Comparison of ENCODE assay signal across 1 cellular context in the genomic region with DNA sequence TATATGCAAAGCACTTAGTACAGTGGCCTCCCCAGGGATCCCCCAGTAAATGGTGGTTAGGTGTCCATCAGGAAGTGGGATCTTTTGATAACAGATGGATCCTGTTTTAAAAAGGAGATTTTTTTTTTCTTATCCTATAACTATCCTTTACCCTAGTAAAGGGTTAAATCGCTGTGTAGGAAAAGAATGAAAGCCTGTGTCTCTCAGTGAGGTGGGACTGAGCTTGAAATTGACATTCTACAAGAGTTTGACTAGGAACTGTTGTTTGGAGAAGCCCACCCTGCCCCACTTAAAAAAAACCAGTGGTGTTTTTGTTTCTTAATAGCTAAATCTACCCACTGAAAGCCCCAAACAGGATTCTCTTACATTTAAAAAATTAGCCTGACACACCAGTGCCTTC.
TF ChIP-seq lines count a peak whose summit lies in the region.

No MANE protein-coding gene starts in this region.

TF ChIP-seq in HepG2, 621 proteins besides CTCF, POLR2A, EP300 and RAD21 (continued from another document):
- TF ChIP-seq ZNF670 (CRISPR knock-in tag; IDR thresholded peaks at IDR 0.05; ENCODE audit: borderline replicate concordance), result peak; percentile 2; the same call in 1 of the 2 replicates
- TF ChIP-seq HNRNPLL (IDR thresholded peaks at IDR 0.05; ENCODE audit: low read depth, low read length, poor library complexity, severe bottlenecking), result no peak
- TF ChIP-seq KDM5B (CRISPR knock-in tag; IDR thresholded peaks at IDR 0.05; ENCODE audit: borderline replicate concordance), result no peak
- TF ChIP-seq XBP1 (CRISPR knock-in tag; IDR thresholded peaks at IDR 0.05), result no peak
- TF ChIP-seq, protein P1, sequence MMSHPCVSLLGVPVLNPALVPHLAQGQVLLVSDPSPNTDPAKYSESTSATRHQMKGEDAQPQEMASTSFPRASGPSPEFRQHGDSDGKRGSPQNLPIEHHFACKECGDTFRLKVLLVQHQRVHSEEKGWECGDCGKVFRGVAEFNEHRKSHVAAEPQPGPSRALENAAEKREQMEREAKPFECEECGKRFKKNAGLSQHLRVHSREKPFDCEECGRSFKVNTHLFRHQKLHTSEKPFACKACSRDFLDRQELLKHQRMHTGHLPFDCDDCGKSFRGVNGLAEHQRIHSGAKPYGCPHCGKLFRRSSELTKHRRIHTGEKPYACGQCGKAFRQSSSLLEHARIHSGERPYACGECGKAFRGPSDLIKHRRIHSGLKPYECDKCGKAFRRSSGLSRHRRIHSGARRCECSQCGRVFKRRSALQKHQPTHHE (CRISPR knock-in tag; IDR thresholded peaks at IDR 0.05; ENCODE audit: borderline replicate concordance), result no peak
- TF ChIP-seq, protein P2, sequence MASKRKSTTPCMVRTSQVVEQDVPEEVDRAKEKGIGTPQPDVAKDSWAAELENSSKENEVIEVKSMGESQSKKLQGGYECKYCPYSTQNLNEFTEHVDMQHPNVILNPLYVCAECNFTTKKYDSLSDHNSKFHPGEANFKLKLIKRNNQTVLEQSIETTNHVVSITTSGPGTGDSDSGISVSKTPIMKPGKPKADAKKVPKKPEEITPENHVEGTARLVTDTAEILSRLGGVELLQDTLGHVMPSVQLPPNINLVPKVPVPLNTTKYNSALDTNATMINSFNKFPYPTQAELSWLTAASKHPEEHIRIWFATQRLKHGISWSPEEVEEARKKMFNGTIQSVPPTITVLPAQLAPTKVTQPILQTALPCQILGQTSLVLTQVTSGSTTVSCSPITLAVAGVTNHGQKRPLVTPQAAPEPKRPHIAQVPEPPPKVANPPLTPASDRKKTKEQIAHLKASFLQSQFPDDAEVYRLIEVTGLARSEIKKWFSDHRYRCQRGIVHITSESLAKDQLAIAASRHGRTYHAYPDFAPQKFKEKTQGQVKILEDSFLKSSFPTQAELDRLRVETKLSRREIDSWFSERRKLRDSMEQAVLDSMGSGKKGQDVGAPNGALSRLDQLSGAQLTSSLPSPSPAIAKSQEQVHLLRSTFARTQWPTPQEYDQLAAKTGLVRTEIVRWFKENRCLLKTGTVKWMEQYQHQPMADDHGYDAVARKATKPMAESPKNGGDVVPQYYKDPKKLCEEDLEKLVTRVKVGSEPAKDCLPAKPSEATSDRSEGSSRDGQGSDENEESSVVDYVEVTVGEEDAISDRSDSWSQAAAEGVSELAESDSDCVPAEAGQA (IDR thresholded peaks at IDR 0.05; ENCODE audit: low read depth), result no peak
- TF ChIP-seq, protein P2 (CRISPR knock-in tag; IDR thresholded peaks at IDR 0.05; ENCODE audit: borderline replicate concordance), result no peak
- TF ChIP-seq NONO (IDR thresholded peaks at IDR 0.05), result no peak
- TF ChIP-seq NONO (CRISPR knock-in tag; conservative IDR thresholded peaks at IDR 0.05), result no peak
- TF ChIP-seq FOXC1 (CRISPR knock-in tag; IDR thresholded peaks at IDR 0.05; ENCODE audit: borderline replicate concordance), result no peak
- no peak for TF ChIP-seq ZNF629 (CRISPR knock-in tag; conservative IDR thresholded peaks at IDR 0.05)
- TF ChIP-seq RARG (CRISPR knock-in tag; IDR thresholded peaks at IDR 0.05; ENCODE audit: low read depth), result no peak
- no peak for TF ChIP-seq ZNF615 (CRISPR knock-in tag; IDR thresholded peaks at IDR 0.05; ENCODE audit: borderline replicate concordance)
- no peak for TF ChIP-seq SNAI1 (CRISPR knock-in tag; IDR thresholded peaks at IDR 0.05; ENCODE audit: borderline replicate concordance)
- TF ChIP-seq ZNF652 (CRISPR knock-in tag; IDR thresholded peaks at IDR 0.05; ENCODE audit: borderline replicate concordance, low read depth), result peak; percentile 91
- TF ChIP-seq ZNF879 (CRISPR knock-in tag; IDR thresholded peaks at IDR 0.05), result no peak
- no peak for TF ChIP-seq ZNF569 (CRISPR knock-in tag; IDR thresholded peaks at IDR 0.05; ENCODE audit: borderline replicate concordance)
- no peak for TF ChIP-seq HDAC2 (CRISPR knock-in tag; IDR thresholded peaks at IDR 0.05)
- no peak for TF ChIP-seq ZNF484 (CRISPR knock-in tag; IDR thresholded peaks at IDR 0.05; ENCODE audit: borderline replicate concordance, low read depth)
- TF ChIP-seq ZNF180 (CRISPR knock-in tag; IDR thresholded peaks at IDR 0.05; ENCODE audit: borderline replicate concordance, low read depth), result no peak
- no peak for TF ChIP-seq REPIN1 (CRISPR knock-in tag; IDR thresholded peaks at IDR 0.05; ENCODE audit: borderline replicate concordance, low read depth)
- TF ChIP-seq KAT7 (CRISPR knock-in tag; IDR thresholded peaks at IDR 0.05; ENCODE audit: borderline replicate concordance), result no peak
- TF ChIP-seq, protein P3, sequence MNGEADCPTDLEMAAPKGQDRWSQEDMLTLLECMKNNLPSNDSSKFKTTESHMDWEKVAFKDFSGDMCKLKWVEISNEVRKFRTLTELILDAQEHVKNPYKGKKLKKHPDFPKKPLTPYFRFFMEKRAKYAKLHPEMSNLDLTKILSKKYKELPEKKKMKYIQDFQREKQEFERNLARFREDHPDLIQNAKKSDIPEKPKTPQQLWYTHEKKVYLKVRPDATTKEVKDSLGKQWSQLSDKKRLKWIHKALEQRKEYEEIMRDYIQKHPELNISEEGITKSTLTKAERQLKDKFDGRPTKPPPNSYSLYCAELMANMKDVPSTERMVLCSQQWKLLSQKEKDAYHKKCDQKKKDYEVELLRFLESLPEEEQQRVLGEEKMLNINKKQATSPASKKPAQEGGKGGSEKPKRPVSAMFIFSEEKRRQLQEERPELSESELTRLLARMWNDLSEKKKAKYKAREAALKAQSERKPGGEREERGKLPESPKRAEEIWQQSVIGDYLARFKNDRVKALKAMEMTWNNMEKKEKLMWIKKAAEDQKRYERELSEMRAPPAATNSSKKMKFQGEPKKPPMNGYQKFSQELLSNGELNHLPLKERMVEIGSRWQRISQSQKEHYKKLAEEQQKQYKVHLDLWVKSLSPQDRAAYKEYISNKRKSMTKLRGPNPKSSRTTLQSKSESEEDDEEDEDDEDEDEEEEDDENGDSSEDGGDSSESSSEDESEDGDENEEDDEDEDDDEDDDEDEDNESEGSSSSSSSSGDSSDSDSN (CRISPR knock-in tag; IDR thresholded peaks at IDR 0.05), result no peak
- TF ChIP-seq, protein P4, sequence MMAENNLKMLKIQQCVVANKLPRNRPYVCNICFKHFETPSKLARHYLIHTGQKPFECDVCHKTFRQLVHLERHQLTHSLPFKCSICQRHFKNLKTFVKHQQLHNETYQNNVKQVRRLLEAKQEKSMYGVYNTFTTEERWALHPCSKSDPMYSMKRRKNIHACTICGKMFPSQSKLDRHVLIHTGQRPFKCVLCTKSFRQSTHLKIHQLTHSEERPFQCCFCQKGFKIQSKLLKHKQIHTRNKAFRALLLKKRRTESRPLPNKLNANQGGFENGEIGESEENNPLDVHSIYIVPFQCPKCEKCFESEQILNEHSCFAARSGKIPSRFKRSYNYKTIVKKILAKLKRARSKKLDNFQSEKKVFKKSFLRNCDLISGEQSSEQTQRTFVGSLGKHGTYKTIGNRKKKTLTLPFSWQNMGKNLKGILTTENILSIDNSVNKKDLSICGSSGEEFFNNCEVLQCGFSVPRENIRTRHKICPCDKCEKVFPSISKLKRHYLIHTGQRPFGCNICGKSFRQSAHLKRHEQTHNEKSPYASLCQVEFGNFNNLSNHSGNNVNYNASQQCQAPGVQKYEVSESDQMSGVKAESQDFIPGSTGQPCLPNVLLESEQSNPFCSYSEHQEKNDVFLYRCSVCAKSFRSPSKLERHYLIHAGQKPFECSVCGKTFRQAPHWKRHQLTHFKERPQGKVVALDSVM (CRISPR knock-in tag; IDR thresholded peaks at IDR 0.05), result no peak
- TF ChIP-seq, protein P5, sequence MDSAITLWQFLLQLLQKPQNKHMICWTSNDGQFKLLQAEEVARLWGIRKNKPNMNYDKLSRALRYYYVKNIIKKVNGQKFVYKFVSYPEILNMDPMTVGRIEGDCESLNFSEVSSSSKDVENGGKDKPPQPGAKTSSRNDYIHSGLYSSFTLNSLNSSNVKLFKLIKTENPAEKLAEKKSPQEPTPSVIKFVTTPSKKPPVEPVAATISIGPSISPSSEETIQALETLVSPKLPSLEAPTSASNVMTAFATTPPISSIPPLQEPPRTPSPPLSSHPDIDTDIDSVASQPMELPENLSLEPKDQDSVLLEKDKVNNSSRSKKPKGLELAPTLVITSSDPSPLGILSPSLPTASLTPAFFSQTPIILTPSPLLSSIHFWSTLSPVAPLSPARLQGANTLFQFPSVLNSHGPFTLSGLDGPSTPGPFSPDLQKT (CRISPR knock-in tag; IDR thresholded peaks at IDR 0.05; ENCODE audit: borderline replicate concordance), result no peak
- TF ChIP-seq CENPX (CRISPR knock-in tag; IDR thresholded peaks at IDR 0.05), result no peak
- no peak for TF ChIP-seq SYNCRIP (IDR thresholded peaks at IDR 0.05; ENCODE audit: insufficient read depth, low read depth, low read length)
- no peak for TF ChIP-seq ZNF850 (CRISPR knock-in tag; conservative IDR thresholded peaks at IDR 0.05)
- no peak for TF ChIP-seq ZNF780A (CRISPR knock-in tag; IDR thresholded peaks at IDR 0.05)
- peak; percentile 70 for TF ChIP-seq U2AF1 (optimal IDR thresholded peaks at IDR 0.05; ENCODE audit: low read depth, low read length)
